Comparison of ENCODE assay signal across 8 cellular contexts in the genomic region with DNA sequence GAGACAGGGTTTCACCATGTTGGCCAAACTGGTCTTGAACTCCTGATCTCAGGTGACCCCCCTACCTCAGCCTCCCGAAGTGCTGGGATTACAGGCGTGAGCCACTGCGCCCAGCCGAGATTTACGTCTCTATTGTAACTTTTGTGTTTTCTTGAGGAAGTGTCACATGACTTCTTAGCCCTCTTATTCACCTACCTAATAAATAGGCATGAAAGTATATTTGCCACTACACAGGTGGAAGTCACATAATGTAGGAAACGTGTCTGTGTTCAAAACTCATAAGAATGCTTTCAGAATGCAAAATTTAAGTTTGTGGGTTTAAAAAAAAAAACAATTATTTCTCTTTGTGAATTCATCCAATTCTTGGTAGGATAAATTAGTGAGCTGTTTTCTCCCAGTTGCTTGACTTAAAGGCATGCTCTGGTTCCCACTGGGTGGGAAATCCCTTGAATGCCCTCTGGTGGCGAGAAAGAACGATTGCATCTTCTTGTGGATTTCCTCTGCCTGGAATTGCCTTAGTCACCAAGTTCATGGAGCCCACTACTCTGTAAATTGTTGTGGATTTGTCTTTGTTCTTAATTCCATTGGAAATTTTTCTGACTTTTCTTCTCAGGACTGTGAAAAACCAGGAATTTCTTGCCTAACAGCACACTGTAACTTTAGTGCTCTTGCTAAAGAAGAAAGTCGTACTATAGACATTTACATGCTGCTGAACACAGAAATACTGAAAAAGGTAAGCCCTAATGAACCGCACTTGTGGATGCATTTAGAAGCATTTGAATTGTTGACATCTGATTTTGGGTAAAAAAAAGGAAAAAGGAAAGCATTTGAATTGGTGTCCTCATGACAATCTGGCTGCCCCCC.
DNase-seq lines count a peak whose midpoint lies in the region; ATAC-seq and TF ChIP-seq lines count a peak whose summit lies in the region.

No MANE protein-coding gene starts in this region.

- H3K27me3 Mint-ChIP-seq in T-cell = peaks cover 0 to 4% of the 10 kb centered on the region in 2 donors

- H3K4me1 ChIP-seq in adrenal gland (replicated peaks in 1 of 2) = no peaks in the 10 kb centered on the region
- H3K4me1 ChIP-seq in left ventricle myocardium inferior = peaks cover 31% of the 10 kb centered on the region

- peaks cover 7 to 11% (median 11%) of the 10 kb centered on the region in 3 donors for H3K4me1 Mint-ChIP-seq in T-cell

- no peaks in the 10 kb centered on the region for H3K9me3 ChIP-seq in adrenal gland (replicated peaks in 1 of 3)
- peaks cover 5% of the 10 kb centered on the region for H3K9me3 ChIP-seq in left ventricle myocardium inferior (replicated peaks)

- no peaks in the 10 kb centered on the region for H3K36me3 Mint-ChIP-seq in T-cell

- peaks cover 3 to 6% (median 5%) of the 10 kb centered on the region in 3 donors for H3K9me3 Mint-ChIP-seq in T-cell

- TF ChIP-seq CTCF in adrenal gland (IDR thresholded peaks at IDR 0.05) = peak; percentile 71 to 87 (median 82)
- TF ChIP-seq CTCF in left ventricle myocardium inferior (IDR thresholded peaks at IDR 0.05; ENCODE audit: borderline replicate concordance) = peak; percentile 89

- H3K27ac ChIP-seq in adrenal gland (no peak overlapping the region), left ventricle myocardium inferior (replicated peaks) (no peak overlapping the region)

- no peak for TF ChIP-seq POLR2A in adrenal gland (IDR thresholded peaks at IDR 0.05)

- H3K27me3 ChIP-seq in adrenal gland = no peaks in the 10 kb centered on the region
- no peaks in the 10 kb centered on the region for H3K27me3 ChIP-seq in left ventricle myocardium inferior (ENCODE audit: low read depth)

- H3K36me3 ChIP-seq in adrenal gland (replicated peaks in 1 of 2) = peaks cover 0 to 23% of the 10 kb centered on the region in 2 donors
- peaks cover 32% of the 10 kb centered on the region for H3K36me3 ChIP-seq in left ventricle myocardium inferior

- intact Hi-C loops in Right ventricle myocardium inferior (cut with DNase I) = loop anchor here (10.0 kb wide), 1 partner anchor 245 kb away; no protein-coding TSS in a partner anchor
- intact Hi-C loops in cardiac septum (cut with DNase I) = no loop called here
- intact Hi-C loops in adrenal gland (cut with DNase I) = no loop called here
- intact Hi-C loops in left ventricle myocardium inferior (cut with micrococcal nuclease) = no loop called here
- intact Hi-C loops in sciatic nerve (cut with DNase I) = no loop called here

- POLR2A ChIA-PET in T-cell (lab: Charles Lee) = interaction anchor here in 1 of 2 donors (0.6 kb wide), 1 partner anchor 40 kb away, joined by 3 read pairs; no protein-coding TSS in a partner anchor

- DNase-seq in Right ventricle myocardium inferior (ENCODE audit: missing footprints) (no peak), cardiac septum (ENCODE audit: low spot score) (no peak), NCI-H345 (lab: John Stamatoyannopoulos, UW) (peak; percentile 69), adrenal gland (peak in 6 of 7 donors; percentile 40 to 70 (median 48)), left ventricle myocardium inferior (no peak), sciatic nerve (ENCODE audit: low spot score) (no peak), T-cell (no peak)

- no peak overlapping the region for H3K4me3 Mint-ChIP-seq in T-cell

- CTCF ChIA-PET in T-cell (lab: Charles Lee) = interaction anchor here in 1 of 2 donors (0.6 kb wide), 1 partner anchor 91 kb away, joined by 3 read pairs; no protein-coding TSS in a partner anchor

- no peak overlapping the region for H3K4me3 ChIP-seq in adrenal gland
- H3K4me3 ChIP-seq in left ventricle myocardium inferior = no peak overlapping the region

- WGBS in adrenal gland, 4 donors = 41 to 57% (median 54%) methylated on average over 10 of the region's 10 CpGs

- H3K27ac Mint-ChIP-seq in T-cell = no peak overlapping the region

- ATAC-seq in Right ventricle myocardium inferior (peak; percentile 73), HG02981 (IDR thresholded peaks at IDR 0.05; ENCODE audit: unreplicated experiment) (peak; percentile 47), sciatic nerve (peak; percentile 81), T-cell (replicated peaks in 1 of 4) (no peak)

Comparison
In these comparisons a context has a peak if more than half of its experiments do, and no peak if none do; other contexts are left out.
1. ATAC-seq: peak in Right ventricle myocardium inferior (single experiment), HG02981 (single experiment) and sciatic nerve (single experiment); none in T-cell (0 of 4).
2. DNase-seq: peak in NCI-H345 (single experiment) and adrenal gland (6 of 7); none in Right ventricle myocardium inferior (single experiment), cardiac septum (single experiment), left ventricle myocardium inferior (single experiment), sciatic nerve (single experiment) and T-cell (0 of 34).